8 cellular contexts compared by ENCODE assay signal in genomic region chr7:112080974-112081373, GRCh38.
DNase-seq lines count a peak whose midpoint lies in the region; ATAC-seq and TF ChIP-seq lines count a peak whose summit lies in the region.

No MANE protein-coding gene starts in this region.

- no peak overlapping the region for H3K4me3 ChIP-seq in adrenal gland

- no peaks in the 10 kb centered on the region for H3K36me3 ChIP-seq in adrenal gland (replicated peaks in 1 of 2)

- TF ChIP-seq CTCF in adrenal gland (IDR thresholded peaks at IDR 0.05): no peak

- peak; percentile 25 for ATAC-seq in GM18519 (IDR thresholded peaks at IDR 0.05; ENCODE audit: low FRiP score, unreplicated experiment)
- ATAC-seq in HG03135 (IDR thresholded peaks at IDR 0.05; ENCODE audit: unreplicated experiment): peak; percentile 37
- no peak for ATAC-seq in HG03108 (IDR thresholded peaks at IDR 0.05; ENCODE audit: unreplicated experiment)

- TF ChIP-seq POLR2A in adrenal gland (IDR thresholded peaks at IDR 0.05): no peak

- 64 to 72% (median 68%) methylated on average over 8 of the region's 8 CpGs for WGBS in adrenal gland, 4 donors

- intact Hi-C loops in adrenal gland (cut with DNase I): no loop called here

- H3K4me1 ChIP-seq in adrenal gland (replicated peaks in 1 of 2): peaks cover 0 to 34% of the 10 kb centered on the region in 2 donors

- H3K9me3 ChIP-seq in adrenal gland (replicated peaks in 1 of 3): no peaks in the 10 kb centered on the region

- peak overlapping the region; percentile 16 to 85 (median 64) for H3K27ac ChIP-seq in adrenal gland

- no peaks in the 10 kb centered on the region for H3K27me3 ChIP-seq in adrenal gland

- DNase-seq in adrenal gland: peak; percentile 12 to 62 (median 31)
- peak; percentile 20 for DNase-seq in mucosa of gallbladder (ENCODE audit: low spot score)
- DNase-seq in NCI-H2227 (lab: John Stamatoyannopoulos, UW; ENCODE audit: unreplicated experiment): no peak
- no peak for DNase-seq in HuH-7.5 (ENCODE audit: low spot score)
- no peak for DNase-seq in stimulated activated CD4-positive, alpha-beta T cell treated with anti-CD3 and anti-CD28 coated beads, Interleukin-4, amount 100 ng/mL, for 24 hours

Comparison
In these comparisons a context has a peak if more than half of its experiments do, and no peak if none do; other contexts are left out.
1. DNase-seq: peak in adrenal gland (7 of 7) and mucosa of gallbladder (single experiment); none in NCI-H2227 (single experiment), HuH-7.5 (single experiment) and stimulated activated CD4-positive, alpha-beta T cell treated with anti-CD3 and anti-CD28 coated beads, Interleukin-4, amount 100 ng/mL, for 24 hours (single experiment).